Comparison of ENCODE assay signal across 1 cellular context in the genomic region with DNA sequence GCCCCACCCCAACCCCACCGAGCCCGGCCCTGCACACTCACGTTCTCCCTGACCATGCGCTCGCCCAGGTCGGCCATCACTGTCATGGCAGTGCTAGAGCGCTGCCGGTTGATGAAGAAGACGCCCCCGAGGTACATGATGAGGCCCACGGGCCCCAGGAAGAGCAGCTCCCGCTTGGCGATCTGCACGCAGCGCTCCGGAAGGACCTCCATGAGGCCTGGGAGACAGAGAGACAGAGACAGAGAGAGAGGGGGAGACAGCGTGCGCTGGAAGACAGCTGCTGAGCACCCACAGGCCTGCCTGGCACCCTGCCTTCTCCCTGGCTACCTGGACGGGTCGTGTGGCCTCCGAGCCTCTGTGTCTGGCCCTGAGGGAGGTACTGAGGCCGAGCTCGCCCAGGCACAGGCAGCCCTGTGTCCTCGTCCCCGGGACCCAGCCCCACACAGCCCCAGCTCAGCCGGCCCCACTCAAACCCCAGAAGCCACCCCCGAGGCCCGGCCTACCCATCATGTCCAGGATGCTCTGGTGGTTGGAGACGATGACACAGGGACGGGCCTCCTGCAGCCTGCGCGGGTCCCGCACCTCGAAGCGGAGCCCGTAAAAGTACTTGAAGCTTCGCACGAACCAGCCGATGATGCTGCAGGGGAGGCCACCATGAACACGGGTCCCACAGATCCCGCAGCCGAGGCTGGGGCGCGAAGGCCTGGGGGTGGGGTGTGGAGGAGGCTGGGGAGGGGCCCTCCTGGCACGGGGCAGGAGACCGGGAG.
TF ChIP-seq lines count a peak whose summit lies in the region.

No MANE protein-coding gene starts in this region.

TF ChIP-seq in WTC11, 78 proteins besides CTCF, POLR2A, EP300 and RAD21 (continued from another document):
- TF ChIP-seq, protein P1, sequence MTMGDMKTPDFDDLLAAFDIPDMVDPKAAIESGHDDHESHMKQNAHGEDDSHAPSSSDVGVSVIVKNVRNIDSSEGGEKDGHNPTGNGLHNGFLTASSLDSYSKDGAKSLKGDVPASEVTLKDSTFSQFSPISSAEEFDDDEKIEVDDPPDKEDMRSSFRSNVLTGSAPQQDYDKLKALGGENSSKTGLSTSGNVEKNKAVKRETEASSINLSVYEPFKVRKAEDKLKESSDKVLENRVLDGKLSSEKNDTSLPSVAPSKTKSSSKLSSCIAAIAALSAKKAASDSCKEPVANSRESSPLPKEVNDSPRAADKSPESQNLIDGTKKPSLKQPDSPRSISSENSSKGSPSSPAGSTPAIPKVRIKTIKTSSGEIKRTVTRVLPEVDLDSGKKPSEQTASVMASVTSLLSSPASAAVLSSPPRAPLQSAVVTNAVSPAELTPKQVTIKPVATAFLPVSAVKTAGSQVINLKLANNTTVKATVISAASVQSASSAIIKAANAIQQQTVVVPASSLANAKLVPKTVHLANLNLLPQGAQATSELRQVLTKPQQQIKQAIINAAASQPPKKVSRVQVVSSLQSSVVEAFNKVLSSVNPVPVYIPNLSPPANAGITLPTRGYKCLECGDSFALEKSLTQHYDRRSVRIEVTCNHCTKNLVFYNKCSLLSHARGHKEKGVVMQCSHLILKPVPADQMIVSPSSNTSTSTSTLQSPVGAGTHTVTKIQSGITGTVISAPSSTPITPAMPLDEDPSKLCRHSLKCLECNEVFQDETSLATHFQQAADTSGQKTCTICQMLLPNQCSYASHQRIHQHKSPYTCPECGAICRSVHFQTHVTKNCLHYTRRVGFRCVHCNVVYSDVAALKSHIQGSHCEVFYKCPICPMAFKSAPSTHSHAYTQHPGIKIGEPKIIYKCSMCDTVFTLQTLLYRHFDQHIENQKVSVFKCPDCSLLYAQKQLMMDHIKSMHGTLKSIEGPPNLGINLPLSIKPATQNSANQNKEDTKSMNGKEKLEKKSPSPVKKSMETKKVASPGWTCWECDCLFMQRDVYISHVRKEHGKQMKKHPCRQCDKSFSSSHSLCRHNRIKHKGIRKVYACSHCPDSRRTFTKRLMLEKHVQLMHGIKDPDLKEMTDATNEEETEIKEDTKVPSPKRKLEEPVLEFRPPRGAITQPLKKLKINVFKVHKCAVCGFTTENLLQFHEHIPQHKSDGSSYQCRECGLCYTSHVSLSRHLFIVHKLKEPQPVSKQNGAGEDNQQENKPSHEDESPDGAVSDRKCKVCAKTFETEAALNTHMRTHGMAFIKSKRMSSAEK (CRISPR knock-in tag; IDR thresholded peaks at IDR 0.05; ENCODE audit: borderline replicate concordance): no peak
- TF ChIP-seq JAZF1 (CRISPR knock-in tag; IDR thresholded peaks at IDR 0.05) (no peak), ESRRA (CRISPR knock-in tag; IDR thresholded peaks at IDR 0.05; ENCODE audit: borderline replicate concordance) (no peak), FOXJ3 (CRISPR knock-in tag; IDR thresholded peaks at IDR 0.05; ENCODE audit: borderline replicate concordance) (no peak), ZNF232 (CRISPR knock-in tag; IDR thresholded peaks at IDR 0.05) (no peak), IRF2 (CRISPR knock-in tag; IDR thresholded peaks at IDR 0.05; ENCODE audit: borderline replicate concordance, low read depth) (no peak), NFE2L1 (CRISPR knock-in tag; IDR thresholded peaks at IDR 0.05) (no peak), HMGA2 (CRISPR knock-in tag; IDR thresholded peaks at IDR 0.05) (no peak)
- TF ChIP-seq, protein P2, sequence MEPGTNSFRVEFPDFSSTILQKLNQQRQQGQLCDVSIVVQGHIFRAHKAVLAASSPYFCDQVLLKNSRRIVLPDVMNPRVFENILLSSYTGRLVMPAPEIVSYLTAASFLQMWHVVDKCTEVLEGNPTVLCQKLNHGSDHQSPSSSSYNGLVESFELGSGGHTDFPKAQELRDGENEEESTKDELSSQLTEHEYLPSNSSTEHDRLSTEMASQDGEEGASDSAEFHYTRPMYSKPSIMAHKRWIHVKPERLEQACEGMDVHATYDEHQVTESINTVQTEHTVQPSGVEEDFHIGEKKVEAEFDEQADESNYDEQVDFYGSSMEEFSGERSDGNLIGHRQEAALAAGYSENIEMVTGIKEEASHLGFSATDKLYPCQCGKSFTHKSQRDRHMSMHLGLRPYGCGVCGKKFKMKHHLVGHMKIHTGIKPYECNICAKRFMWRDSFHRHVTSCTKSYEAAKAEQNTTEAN (CRISPR knock-in tag; IDR thresholded peaks at IDR 0.05): no peak
- TF ChIP-seq, protein P3, sequence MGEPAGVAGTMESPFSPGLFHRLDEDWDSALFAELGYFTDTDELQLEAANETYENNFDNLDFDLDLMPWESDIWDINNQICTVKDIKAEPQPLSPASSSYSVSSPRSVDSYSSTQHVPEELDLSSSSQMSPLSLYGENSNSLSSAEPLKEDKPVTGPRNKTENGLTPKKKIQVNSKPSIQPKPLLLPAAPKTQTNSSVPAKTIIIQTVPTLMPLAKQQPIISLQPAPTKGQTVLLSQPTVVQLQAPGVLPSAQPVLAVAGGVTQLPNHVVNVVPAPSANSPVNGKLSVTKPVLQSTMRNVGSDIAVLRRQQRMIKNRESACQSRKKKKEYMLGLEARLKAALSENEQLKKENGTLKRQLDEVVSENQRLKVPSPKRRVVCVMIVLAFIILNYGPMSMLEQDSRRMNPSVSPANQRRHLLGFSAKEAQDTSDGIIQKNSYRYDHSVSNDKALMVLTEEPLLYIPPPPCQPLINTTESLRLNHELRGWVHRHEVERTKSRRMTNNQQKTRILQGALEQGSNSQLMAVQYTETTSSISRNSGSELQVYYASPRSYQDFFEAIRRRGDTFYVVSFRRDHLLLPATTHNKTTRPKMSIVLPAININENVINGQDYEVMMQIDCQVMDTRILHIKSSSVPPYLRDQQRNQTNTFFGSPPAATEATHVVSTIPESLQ (CRISPR knock-in tag; IDR thresholded peaks at IDR 0.05): no peak
- TF ChIP-seq, protein P4, sequence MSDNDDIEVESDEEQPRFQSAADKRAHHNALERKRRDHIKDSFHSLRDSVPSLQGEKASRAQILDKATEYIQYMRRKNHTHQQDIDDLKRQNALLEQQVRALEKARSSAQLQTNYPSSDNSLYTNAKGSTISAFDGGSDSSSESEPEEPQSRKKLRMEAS (CRISPR knock-in tag; IDR thresholded peaks at IDR 0.05): no peak
- TF ChIP-seq, protein P5, sequence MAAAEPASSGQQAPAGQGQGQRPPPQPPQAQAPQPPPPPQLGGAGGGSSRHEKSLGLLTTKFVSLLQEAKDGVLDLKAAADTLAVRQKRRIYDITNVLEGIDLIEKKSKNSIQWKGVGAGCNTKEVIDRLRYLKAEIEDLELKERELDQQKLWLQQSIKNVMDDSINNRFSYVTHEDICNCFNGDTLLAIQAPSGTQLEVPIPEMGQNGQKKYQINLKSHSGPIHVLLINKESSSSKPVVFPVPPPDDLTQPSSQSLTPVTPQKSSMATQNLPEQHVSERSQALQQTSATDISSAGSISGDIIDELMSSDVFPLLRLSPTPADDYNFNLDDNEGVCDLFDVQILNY (CRISPR knock-in tag; IDR thresholded peaks at IDR 0.05): no peak
